In the genomic region with DNA sequence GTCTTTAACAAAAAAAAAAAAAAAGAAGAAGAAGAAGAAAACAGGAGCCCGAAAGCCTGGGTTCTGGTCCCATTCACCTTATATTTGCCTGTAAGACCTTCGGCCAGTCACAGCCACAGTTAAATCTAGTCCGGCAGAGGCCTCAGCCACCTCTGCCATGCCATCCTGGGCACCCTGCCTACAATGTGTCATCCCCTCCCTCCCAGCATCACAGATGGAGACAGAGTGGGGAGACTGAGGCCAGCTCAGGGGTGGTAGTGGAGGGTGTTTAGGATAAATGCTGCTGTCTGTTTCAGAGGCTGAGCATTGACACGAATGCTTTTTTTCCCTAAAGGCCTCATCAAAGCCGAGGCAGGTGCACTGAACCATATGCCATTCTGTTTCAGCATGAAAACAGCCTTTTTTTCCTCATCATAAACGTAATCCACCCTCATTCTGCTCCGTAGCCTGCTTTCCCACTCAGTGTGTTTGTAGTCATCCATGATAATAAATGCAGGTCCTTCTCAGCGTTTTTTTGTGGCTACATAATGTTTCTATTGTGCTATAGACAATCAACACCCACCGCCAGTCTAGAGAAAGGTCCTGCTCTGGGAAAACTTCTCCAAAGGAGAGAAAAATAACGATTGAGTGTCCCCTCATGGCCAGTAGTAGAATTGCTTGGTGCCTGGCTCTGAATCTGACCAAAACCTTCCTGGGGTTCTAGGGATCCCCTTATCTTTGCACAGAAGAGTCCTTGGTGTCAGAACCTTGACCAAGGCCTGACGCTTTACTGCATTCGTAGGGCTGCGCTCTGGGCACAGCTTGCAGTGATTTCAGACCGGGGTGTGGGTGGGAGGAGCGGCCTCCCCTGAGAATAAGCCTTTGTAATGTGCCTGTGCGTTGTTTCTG, we compare ENCODE assay signal across 1 cellular context.
TF ChIP-seq lines count a peak whose summit lies in the region.

No MANE protein-coding gene starts in this region.

TF ChIP-seq in SK-N-SH treated with all-trans-retinoic acid at 6 μM for 48 hours, 23 proteins besides CTCF, POLR2A, EP300 and RAD21 (continued from another document):
- no peak for TF ChIP-seq ZC3H10 (CRISPR knock-in tag; IDR thresholded peaks at IDR 0.05)
- TF ChIP-seq, protein P1, sequence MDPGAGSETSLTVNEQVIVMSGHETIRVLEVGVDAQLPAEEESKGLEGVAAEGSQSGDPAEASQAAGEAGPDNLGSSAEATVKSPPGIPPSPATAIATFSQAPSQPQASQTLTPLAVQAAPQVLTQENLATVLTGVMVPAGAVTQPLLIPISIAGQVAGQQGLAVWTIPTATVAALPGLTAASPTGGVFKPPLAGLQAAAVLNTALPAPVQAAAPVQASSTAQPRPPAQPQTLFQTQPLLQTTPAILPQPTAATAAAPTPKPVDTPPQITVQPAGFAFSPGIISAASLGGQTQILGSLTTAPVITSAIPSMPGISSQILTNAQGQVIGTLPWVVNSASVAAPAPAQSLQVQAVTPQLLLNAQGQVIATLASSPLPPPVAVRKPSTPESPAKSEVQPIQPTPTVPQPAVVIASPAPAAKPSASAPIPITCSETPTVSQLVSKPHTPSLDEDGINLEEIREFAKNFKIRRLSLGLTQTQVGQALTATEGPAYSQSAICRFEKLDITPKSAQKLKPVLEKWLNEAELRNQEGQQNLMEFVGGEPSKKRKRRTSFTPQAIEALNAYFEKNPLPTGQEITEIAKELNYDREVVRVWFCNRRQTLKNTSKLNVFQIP (CRISPR knock-in tag; IDR thresholded peaks at IDR 0.05; ENCODE audit: borderline replicate concordance, low read depth) = no peak
- TF ChIP-seq, protein P2, sequence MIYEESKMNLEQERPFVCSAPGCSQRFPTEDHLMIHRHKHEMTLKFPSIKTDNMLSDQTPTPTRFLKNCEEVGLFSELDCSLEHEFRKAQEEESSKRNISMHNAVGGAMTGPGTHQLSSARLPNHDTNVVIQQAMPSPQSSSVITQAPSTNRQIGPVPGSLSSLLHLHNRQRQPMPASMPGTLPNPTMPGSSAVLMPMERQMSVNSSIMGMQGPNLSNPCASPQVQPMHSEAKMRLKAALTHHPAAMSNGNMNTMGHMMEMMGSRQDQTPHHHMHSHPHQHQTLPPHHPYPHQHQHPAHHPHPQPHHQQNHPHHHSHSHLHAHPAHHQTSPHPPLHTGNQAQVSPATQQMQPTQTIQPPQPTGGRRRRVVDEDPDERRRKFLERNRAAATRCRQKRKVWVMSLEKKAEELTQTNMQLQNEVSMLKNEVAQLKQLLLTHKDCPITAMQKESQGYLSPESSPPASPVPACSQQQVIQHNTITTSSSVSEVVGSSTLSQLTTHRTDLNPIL (CRISPR knock-in tag; IDR thresholded peaks at IDR 0.05; ENCODE audit: low read depth) = no peak
- no peak for TF ChIP-seq BACH2 (CRISPR knock-in tag; IDR thresholded peaks at IDR 0.05; ENCODE audit: borderline replicate concordance)
- no peak for TF ChIP-seq ZFP3 (CRISPR knock-in tag; IDR thresholded peaks at IDR 0.05)
TF ChIP-seq in SK-N-SH treated with all-trans-retinoic acid at 6 μM for 48 hours: peak in this region for 0.
